1 cellular context compared by ENCODE assay signal in the genomic region with DNA sequence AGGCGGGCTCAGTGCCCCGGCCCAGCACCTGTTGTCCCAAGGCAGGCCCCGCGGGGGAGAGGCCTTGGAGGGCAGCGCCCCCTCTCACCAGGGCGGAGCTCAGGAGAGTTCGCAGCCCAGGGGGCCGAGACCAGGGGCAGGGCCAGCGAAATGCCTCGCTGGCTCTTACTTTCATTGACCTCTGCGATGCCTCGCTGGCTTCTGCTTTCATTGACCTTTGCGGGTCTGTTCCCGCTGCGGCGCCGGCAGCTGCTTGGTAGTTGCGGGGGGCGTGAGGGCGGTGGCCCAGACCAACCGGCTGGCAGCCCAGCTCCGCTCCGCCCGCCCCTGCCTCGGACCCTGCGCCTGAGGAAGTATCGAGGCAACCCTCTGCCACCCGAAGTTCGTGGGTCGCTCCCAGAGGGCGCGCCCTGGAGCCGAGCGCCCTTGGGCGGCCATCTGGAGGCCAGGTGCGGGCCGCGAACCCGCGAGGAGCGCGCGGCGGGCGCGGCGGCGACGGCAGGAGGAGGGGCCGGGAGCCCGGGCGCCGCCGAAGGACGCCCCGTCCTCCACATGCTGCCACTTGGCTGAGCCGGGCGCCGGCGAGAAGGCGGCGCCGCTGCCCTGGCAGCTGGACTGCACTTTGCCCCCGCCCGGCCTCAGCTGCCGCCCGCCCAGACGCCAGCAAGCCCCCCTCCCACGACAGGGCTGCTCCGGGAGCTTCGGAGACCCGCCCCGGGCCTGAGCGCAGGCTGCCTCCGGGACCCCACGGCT.
TF ChIP-seq lines count a peak whose summit lies in the region.

No MANE protein-coding gene starts in this region.

TF ChIP-seq in HepG2, 621 proteins besides CTCF, POLR2A, EP300 and RAD21 (continued from another document and continues in another):
- TF ChIP-seq, protein P1, sequence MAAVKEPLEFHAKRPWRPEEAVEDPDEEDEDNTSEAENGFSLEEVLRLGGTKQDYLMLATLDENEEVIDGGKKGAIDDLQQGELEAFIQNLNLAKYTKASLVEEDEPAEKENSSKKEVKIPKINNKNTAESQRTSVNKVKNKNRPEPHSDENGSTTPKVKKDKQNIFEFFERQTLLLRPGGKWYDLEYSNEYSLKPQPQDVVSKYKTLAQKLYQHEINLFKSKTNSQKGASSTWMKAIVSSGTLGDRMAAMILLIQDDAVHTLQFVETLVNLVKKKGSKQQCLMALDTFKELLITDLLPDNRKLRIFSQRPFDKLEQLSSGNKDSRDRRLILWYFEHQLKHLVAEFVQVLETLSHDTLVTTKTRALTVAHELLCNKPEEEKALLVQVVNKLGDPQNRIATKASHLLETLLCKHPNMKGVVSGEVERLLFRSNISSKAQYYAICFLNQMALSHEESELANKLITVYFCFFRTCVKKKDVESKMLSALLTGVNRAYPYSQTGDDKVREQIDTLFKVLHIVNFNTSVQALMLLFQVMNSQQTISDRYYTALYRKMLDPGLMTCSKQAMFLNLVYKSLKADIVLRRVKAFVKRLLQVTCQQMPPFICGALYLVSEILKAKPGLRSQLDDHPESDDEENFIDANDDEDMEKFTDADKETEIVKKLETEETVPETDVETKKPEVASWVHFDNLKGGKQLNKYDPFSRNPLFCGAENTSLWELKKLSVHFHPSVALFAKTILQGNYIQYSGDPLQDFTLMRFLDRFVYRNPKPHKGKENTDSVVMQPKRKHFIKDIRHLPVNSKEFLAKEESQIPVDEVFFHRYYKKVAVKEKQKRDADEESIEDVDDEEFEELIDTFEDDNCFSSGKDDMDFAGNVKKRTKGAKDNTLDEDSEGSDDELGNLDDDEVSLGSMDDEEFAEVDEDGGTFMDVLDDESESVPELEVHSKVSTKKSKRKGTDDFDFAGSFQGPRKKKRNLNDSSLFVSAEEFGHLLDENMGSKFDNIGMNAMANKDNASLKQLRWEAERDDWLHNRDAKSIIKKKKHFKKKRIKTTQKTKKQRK (IDR thresholded peaks at IDR 0.05; ENCODE audit: low read length): no peak
- TF ChIP-seq ZNF224 (CRISPR knock-in tag; IDR thresholded peaks at IDR 0.05) (peak; percentile 95; the same call in 1 of the 2 replicates), HNF4A (CRISPR knock-in tag; IDR thresholded peaks at IDR 0.05) (peak; percentile 75), ZNF143 (CRISPR knock-in tag; IDR thresholded peaks at IDR 0.05) (peak; percentile 60; the same call in 1 of the 2 replicates), HES4 (CRISPR knock-in tag; IDR thresholded peaks at IDR 0.05; ENCODE audit: borderline replicate concordance) (peak; percentile 78), ZNF563 (CRISPR knock-in tag; IDR thresholded peaks at IDR 0.05) (peak; percentile 88), THAP11 (CRISPR knock-in tag; IDR thresholded peaks at IDR 0.05) (peak; percentile 42), ETV5 (CRISPR knock-in tag; IDR thresholded peaks at IDR 0.05; ENCODE audit: borderline replicate concordance) (peak; percentile 9; the same call in 1 of the 2 replicates), CHD2 (IDR thresholded peaks at IDR 0.05; ENCODE audit: low read depth, low read length) (no peak), HMG20B (CRISPR knock-in tag; conservative IDR thresholded peaks at IDR 0.05) (0 out of 2 replicates have a peak, but pooled peaks have one; percentile 19), ZNF550 (CRISPR knock-in tag; IDR thresholded peaks at IDR 0.05; ENCODE audit: borderline replicate concordance) (no peak), EED (CRISPR knock-in tag; IDR thresholded peaks at IDR 0.05) (no peak), ZC3H13 (CRISPR knock-in tag; IDR thresholded peaks at IDR 0.05) (peak; percentile 67), MBNL3 (CRISPR knock-in tag; conservative IDR thresholded peaks at IDR 0.05) (no peak), TBX3 (IDR thresholded peaks at IDR 0.05; ENCODE audit: borderline replicate concordance) (no peak), SAP130 (CRISPR knock-in tag; IDR thresholded peaks at IDR 0.05; ENCODE audit: low read depth) (peak; percentile 59; the same call in 1 of the 2 replicates), KLF13 (CRISPR knock-in tag; IDR thresholded peaks at IDR 0.05) (peak; percentile 45; the same call in 1 of the 2 replicates), SPEN (CRISPR knock-in tag; IDR thresholded peaks at IDR 0.05; ENCODE audit: low read depth) (peak; percentile 81; the same call in 1 of the 2 replicates), ZNF17 (CRISPR knock-in tag; IDR thresholded peaks at IDR 0.05) (no peak), ZBTB7A (CRISPR knock-in tag; IDR thresholded peaks at IDR 0.05) (no peak; the same call in 1 of the 2 replicates), CHD4 (IDR thresholded peaks at IDR 0.05; ENCODE audit: borderline replicate concordance, low read length) (peak; percentile 45; the same call in 1 of the 2 replicates), MAFK (conservative IDR thresholded peaks at IDR 0.05 in 1 of 2, IDR thresholded peaks at IDR 0.05 in 1 of 2; ENCODE audit: low read length in 2 of 2) (no peak), KDM6A (CRISPR knock-in tag; IDR thresholded peaks at IDR 0.05; ENCODE audit: low read depth) (no peak), RBAK (CRISPR knock-in tag; IDR thresholded peaks at IDR 0.05) (no peak), ZNF567 (CRISPR knock-in tag; IDR thresholded peaks at IDR 0.05; ENCODE audit: borderline replicate concordance) (no peak), ZNF207 (IDR thresholded peaks at IDR 0.05; ENCODE audit: borderline replicate concordance) (no peak), GATA4 (IDR thresholded peaks at IDR 0.05; ENCODE audit: borderline replicate concordance, low read depth) (0 out of 2 replicates have a peak, but pooled peaks have one; percentile 13), ZNF44 (CRISPR knock-in tag; IDR thresholded peaks at IDR 0.05) (peak; percentile 94; the same call in 1 of the 2 replicates), ARID2 (CRISPR knock-in tag; IDR thresholded peaks at IDR 0.05; ENCODE audit: borderline replicate concordance) (no peak), NCOR1 (IDR thresholded peaks at IDR 0.05; ENCODE audit: borderline replicate concordance, low read length) (0 out of 2 replicates have a peak, but pooled peaks have one; percentile 46), IRF2 (CRISPR knock-in tag; IDR thresholded peaks at IDR 0.05) (peak; percentile 91), KDM5B (CRISPR knock-in tag; IDR thresholded peaks at IDR 0.05; ENCODE audit: borderline replicate concordance) (peak; percentile 88; the same call in 1 of the 2 replicates), EHMT2 (IDR thresholded peaks at IDR 0.05; ENCODE audit: borderline replicate concordance, low read depth, low read length) (no peak), PPARG (CRISPR knock-in tag; conservative IDR thresholded peaks at IDR 0.05) (no peak; the same call in 1 of the 2 replicates), CBFB (CRISPR knock-in tag; IDR thresholded peaks at IDR 0.05) (peak; percentile 57; the same call in 1 of the 2 replicates)
- TF ChIP-seq, protein P2, sequence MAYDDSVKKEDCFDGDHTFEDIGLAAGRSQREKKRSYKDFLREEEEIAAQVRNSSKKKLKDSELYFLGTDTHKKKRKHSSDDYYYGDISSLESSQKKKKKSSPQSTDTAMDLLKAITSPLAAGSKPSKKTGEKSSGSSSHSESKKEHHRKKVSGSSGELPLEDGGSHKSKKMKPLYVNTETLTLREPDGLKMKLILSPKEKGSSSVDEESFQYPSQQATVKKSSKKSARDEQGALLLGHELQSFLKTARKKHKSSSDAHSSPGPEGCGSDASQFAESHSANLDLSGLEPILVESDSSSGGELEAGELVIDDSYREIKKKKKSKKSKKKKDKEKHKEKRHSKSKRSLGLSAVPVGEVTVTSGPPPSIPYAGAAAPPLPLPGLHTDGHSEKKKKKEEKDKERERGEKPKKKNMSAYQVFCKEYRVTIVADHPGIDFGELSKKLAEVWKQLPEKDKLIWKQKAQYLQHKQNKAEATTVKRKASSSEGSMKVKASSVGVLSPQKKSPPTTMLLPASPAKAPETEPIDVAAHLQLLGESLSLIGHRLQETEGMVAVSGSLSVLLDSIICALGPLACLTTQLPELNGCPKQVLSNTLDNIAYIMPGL (CRISPR knock-in tag; IDR thresholded peaks at IDR 0.05; ENCODE audit: borderline replicate concordance in 1 of 2, low read depth in 1 of 2): peak; percentile 97 to 99
- TF ChIP-seq, protein P3, sequence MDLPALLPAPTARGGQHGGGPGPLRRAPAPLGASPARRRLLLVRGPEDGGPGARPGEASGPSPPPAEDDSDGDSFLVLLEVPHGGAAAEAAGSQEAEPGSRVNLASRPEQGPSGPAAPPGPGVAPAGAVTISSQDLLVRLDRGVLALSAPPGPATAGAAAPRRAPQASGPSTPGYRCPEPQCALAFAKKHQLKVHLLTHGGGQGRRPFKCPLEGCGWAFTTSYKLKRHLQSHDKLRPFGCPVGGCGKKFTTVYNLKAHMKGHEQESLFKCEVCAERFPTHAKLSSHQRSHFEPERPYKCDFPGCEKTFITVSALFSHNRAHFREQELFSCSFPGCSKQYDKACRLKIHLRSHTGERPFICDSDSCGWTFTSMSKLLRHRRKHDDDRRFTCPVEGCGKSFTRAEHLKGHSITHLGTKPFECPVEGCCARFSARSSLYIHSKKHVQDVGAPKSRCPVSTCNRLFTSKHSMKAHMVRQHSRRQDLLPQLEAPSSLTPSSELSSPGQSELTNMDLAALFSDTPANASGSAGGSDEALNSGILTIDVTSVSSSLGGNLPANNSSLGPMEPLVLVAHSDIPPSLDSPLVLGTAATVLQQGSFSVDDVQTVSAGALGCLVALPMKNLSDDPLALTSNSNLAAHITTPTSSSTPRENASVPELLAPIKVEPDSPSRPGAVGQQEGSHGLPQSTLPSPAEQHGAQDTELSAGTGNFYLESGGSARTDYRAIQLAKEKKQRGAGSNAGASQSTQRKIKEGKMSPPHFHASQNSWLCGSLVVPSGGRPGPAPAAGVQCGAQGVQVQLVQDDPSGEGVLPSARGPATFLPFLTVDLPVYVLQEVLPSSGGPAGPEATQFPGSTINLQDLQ (CRISPR knock-in tag; IDR thresholded peaks at IDR 0.05): no peak
- TF ChIP-seq, protein P4, sequence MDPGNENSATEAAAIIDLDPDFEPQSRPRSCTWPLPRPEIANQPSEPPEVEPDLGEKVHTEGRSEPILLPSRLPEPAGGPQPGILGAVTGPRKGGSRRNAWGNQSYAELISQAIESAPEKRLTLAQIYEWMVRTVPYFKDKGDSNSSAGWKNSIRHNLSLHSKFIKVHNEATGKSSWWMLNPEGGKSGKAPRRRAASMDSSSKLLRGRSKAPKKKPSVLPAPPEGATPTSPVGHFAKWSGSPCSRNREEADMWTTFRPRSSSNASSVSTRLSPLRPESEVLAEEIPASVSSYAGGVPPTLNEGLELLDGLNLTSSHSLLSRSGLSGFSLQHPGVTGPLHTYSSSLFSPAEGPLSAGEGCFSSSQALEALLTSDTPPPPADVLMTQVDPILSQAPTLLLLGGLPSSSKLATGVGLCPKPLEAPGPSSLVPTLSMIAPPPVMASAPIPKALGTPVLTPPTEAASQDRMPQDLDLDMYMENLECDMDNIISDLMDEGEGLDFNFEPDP (CRISPR knock-in tag; conservative IDR thresholded peaks at IDR 0.05): no peak
- TF ChIP-seq, protein P5, sequence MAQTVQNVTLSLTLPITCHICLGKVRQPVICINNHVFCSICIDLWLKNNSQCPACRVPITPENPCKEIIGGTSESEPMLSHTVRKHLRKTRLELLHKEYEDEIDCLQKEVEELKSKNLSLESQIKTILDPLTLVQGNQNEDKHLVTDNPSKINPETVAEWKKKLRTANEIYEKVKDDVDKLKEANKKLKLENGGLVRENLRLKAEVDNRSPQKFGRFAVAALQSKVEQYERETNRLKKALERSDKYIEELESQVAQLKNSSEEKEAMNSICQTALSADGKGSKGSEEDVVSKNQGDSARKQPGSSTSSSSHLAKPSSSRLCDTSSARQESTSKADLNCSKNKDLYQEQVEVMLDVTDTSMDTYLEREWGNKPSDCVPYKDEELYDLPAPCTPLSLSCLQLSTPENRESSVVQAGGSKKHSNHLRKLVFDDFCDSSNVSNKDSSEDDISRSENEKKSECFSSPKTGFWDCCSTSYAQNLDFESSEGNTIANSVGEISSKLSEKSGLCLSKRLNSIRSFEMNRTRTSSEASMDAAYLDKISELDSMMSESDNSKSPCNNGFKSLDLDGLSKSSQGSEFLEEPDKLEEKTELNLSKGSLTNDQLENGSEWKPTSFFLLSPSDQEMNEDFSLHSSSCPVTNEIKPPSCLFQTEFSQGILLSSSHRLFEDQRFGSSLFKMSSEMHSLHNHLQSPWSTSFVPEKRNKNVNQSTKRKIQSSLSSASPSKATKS (CRISPR knock-in tag; IDR thresholded peaks at IDR 0.05): no peak
- TF ChIP-seq, protein P6, sequence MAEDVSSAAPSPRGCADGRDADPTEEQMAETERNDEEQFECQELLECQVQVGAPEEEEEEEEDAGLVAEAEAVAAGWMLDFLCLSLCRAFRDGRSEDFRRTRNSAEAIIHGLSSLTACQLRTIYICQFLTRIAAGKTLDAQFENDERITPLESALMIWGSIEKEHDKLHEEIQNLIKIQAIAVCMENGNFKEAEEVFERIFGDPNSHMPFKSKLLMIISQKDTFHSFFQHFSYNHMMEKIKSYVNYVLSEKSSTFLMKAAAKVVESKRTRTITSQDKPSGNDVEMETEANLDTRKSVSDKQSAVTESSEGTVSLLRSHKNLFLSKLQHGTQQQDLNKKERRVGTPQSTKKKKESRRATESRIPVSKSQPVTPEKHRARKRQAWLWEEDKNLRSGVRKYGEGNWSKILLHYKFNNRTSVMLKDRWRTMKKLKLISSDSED (CRISPR knock-in tag; IDR thresholded peaks at IDR 0.05): no peak; the same call in 1 of the 2 replicates
- TF ChIP-seq, protein P7, sequence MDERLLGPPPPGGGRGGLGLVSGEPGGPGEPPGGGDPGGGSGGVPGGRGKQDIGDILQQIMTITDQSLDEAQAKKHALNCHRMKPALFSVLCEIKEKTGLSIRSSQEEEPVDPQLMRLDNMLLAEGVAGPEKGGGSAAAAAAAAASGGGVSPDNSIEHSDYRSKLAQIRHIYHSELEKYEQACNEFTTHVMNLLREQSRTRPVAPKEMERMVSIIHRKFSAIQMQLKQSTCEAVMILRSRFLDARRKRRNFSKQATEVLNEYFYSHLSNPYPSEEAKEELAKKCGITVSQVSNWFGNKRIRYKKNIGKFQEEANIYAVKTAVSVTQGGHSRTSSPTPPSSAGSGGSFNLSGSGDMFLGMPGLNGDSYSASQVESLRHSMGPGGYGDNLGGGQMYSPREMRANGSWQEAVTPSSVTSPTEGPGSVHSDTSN (CRISPR knock-in tag; IDR thresholded peaks at IDR 0.05): no peak
- TF ChIP-seq, protein P8, sequence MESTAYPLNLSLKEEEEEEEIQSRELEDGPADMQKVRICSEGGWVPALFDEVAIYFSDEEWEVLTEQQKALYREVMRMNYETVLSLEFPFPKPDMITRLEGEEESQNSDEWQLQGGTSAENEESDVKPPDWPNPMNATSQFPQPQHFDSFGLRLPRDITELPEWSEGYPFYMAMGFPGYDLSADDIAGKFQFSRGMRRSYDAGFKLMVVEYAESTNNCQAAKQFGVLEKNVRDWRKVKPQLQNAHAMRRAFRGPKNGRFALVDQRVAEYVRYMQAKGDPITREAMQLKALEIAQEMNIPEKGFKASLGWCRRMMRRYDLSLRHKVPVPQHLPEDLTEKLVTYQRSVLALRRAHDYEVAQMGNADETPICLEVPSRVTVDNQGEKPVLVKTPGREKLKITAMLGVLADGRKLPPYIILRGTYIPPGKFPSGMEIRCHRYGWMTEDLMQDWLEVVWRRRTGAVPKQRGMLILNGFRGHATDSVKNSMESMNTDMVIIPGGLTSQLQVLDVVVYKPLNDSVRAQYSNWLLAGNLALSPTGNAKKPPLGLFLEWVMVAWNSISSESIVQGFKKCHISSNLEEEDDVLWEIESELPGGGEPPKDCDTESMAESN (CRISPR knock-in tag; conservative IDR thresholded peaks at IDR 0.05): no peak
